In genomic region chr6:132598473-132598872, GRCh38 we compare ENCODE assay signal across 8 cellular contexts. TPM values are rescaled to one million over a fixed set of nuclear protein-coding genes. Genes with fewer than 3 reads are reported as not detected.
DNase-seq lines count a peak whose midpoint lies in the region; ATAC-seq, FAIRE-seq and TF ChIP-seq lines count a peak whose summit lies in the region.

No MANE protein-coding gene starts in this region.

- peak; percentile 32 to 35 for TF ChIP-seq RAD21 in H1 (IDR thresholded peaks at IDR 0.05 in 1 of 2, conservative IDR thresholded peaks at IDR 0.05 in 1 of 2; ENCODE audit: low read depth in 2 of 2, low read length in 2 of 2)

- H3K9me3 ChIP-seq in Karpas-422 (ENCODE audit: low read length) (no peaks in the 10 kb centered on the region), H1 (ENCODE audit: insufficient read depth in 2 of 2, low read depth in 1 of 2, low read length in 1 of 2) (no peaks in the 10 kb centered on the region), prostate gland (no peaks in the 10 kb centered on the region)

- TF ChIP-seq CTCF in H1 (IDR thresholded peaks at IDR 0.05; ENCODE audit: control extremely low read depth in 1 of 3, insufficient read depth in 1 of 3, low read depth in 1 of 3, low read length in 3 of 3) (peak; percentile 21 to 72 (median 49)), coronary artery (IDR thresholded peaks at IDR 0.05) (no peak), prostate gland (IDR thresholded peaks at IDR 0.05) (no peak)

- H3K9ac ChIP-seq in Karpas-422 (ENCODE audit: low read length) (no peak overlapping the region), H1 (replicated peaks in 1 of 4; ENCODE audit: extremely low read depth in 1 of 4, low read depth in 3 of 4, low read length in 3 of 4) (no peak overlapping the region)

- POLR2A ChIA-PET in H1 (lab: Charles Lee; ENCODE audit: partially characterized antibody): no interaction called here

- CTCF ChIA-PET in H1 (lab: Charles Lee; ENCODE audit: partially characterized antibody): interaction anchor here (0.6 to 2.8 kb wide), 29 partner anchors 9 to 1105 kb away, joined by 3 to 15 read pairs (median 4); partner anchors contain the start of gene TAAR1

- DNase-seq in D341Med (ENCODE audit: low spot score) (peak; percentile 38), Karpas-422 (peak; percentile 63), H1 (ENCODE audit: low read depth in 1 of 2, low spot score in 2 of 2) (no peak), coronary artery (ENCODE audit: low spot score) (no peak), prostate gland (ENCODE audit: low spot score) (no peak), GM19240 (ENCODE audit: insufficient read length, low spot score) (no peak), left ventricle myocardium superior (no peak)

- peaks cover 3% of the 10 kb centered on the region; the same call in 1 of the 2 replicates for H3K23me2 ChIP-seq in H1 (ENCODE audit: low read depth, low read length)

- H2BK12ac ChIP-seq in H1 (ENCODE audit: low read depth, low read length): no peak overlapping the region

- no peaks in the 10 kb centered on the region for H3K27me3 ChIP-seq in Karpas-422 (ENCODE audit: low read length)
- no peaks in the 10 kb centered on the region for H3K27me3 ChIP-seq in H1 (replicated peaks in 1 of 4; ENCODE audit: control insufficient read depth in 3 of 4, extremely low read depth in 1 of 4, insufficient read depth in 3 of 4, low read length in 3 of 4)
- no peaks in the 10 kb centered on the region for H3K27me3 ChIP-seq in prostate gland (replicated peaks; ENCODE audit: insufficient read depth)

- no peak overlapping the region for H2AK5ac ChIP-seq in H1 (ENCODE audit: low read depth, low read length)

- no peak overlapping the region for H3K4me2 ChIP-seq in Karpas-422 (ENCODE audit: low read depth, low read length, poor library complexity, severe bottlenecking)
- no peak overlapping the region for H3K4me2 ChIP-seq in H1 (ENCODE audit: insufficient read depth in 1 of 2, low read depth in 2 of 2, low read length in 2 of 2)

- no peak overlapping the region for H2BK5ac ChIP-seq in H1 (ENCODE audit: low read depth, low read length)

- H3K18ac ChIP-seq in H1 (ENCODE audit: extremely low read depth, low read length): no peak overlapping the region

- H3K14ac ChIP-seq in H1 (ENCODE audit: insufficient read length): no peak overlapping the region

- no peak overlapping the region for H3K56ac ChIP-seq in H1 (replicated peaks; ENCODE audit: insufficient read length, low read depth, low read length)

- no peaks in the 10 kb centered on the region for H4K20me1 ChIP-seq in Karpas-422 (ENCODE audit: insufficient read depth, low read depth, low read length)
- H4K20me1 ChIP-seq in H1 (replicated peaks in 1 of 2; ENCODE audit: control insufficient read depth in 1 of 2, insufficient read depth in 2 of 2, low read length in 2 of 2): no peaks in the 10 kb centered on the region

- H3K36me3 ChIP-seq in Karpas-422 (ENCODE audit: insufficient read depth, low read length) (no peaks in the 10 kb centered on the region), H1 (ENCODE audit: control insufficient read depth in 2 of 4, insufficient read depth in 4 of 4, low read length in 3 of 4) (no peaks in the 10 kb centered on the region), prostate gland (no peaks in the 10 kb centered on the region)

- intact Hi-C loops in prostate gland (cut with DNase I): no loop called here
- intact Hi-C loops in left ventricle myocardium superior (cut with micrococcal nuclease): no loop called here

- no peaks in the 10 kb centered on the region for H3K9me2 ChIP-seq in Karpas-422 (replicated peaks; ENCODE audit: insufficient read depth, low read length)

- H3K4me3 ChIP-seq in Karpas-422 (ENCODE audit: low read length) (no peak overlapping the region), H1 (ENCODE audit: extremely low read depth in 1 of 4, insufficient read depth in 2 of 4, low read depth in 3 of 4, low read length in 4 of 4) (no peak overlapping the region), coronary artery (no peak overlapping the region), prostate gland (no peak overlapping the region)

- H3K79me2 ChIP-seq in Karpas-422 (ENCODE audit: low read length) (no peaks in the 10 kb centered on the region), H1 (ENCODE audit: control insufficient read depth in 1 of 2, insufficient read depth in 2 of 2, low read length in 2 of 2) (no peaks in the 10 kb centered on the region)

- H3K27ac ChIP-seq in Karpas-422 (ENCODE audit: low read length) (no peak overlapping the region), H1 (ENCODE audit: low read depth, low read length) (no peak overlapping the region), coronary artery (no peak overlapping the region), prostate gland (no peak overlapping the region)

- no peak overlapping the region for H4K8ac ChIP-seq in H1 (ENCODE audit: extremely low read depth, insufficient read depth, low read length)

- no peak overlapping the region for H4K91ac ChIP-seq in H1 (replicated peaks; ENCODE audit: insufficient read length, low read length)

- ATAC-seq in GM21381 (IDR thresholded peaks at IDR 0.05; ENCODE audit: unreplicated experiment) (peak; percentile 78), left ventricle myocardium superior (no peak)

- H3K79me1 ChIP-seq in H1 (ENCODE audit: low read depth, low read length): no peaks in the 10 kb centered on the region

- no peak overlapping the region for H3K23ac ChIP-seq in H1 (ENCODE audit: insufficient read length)

- no peak overlapping the region for H3K4ac ChIP-seq in H1 (replicated peaks; ENCODE audit: insufficient read length, low read depth, low read length)

- WGBS in H1 (ENCODE audit: extremely low coverage in 1 of 2, insufficient coverage in 1 of 2, insufficient read length in 1 of 2, insufficient replicate concordance in 2 of 2, low coverage in 1 of 2, low lambda C conversion rate in 2 of 2, missing lambda C conversion rate in 1 of 2), 2 experiments: 62% methylated on average over 3 of the region's 3 CpGs; no CpG with 5 or more reads in 1 of the 2 experiments
- WGBS in prostate gland: 51% methylated on average over 3 of the region's 3 CpGs

- H2AFZ ChIP-seq in Karpas-422 (ENCODE audit: low read length) (no peak overlapping the region), H1 (ENCODE audit: low read length) (peak overlapping the region; percentile 95)

- H3K4me1 ChIP-seq in Karpas-422 (ENCODE audit: low read length) (no peaks in the 10 kb centered on the region), H1 (replicated peaks in 1 of 4; ENCODE audit: control insufficient read depth in 3 of 4, insufficient read depth in 4 of 4, low read length in 3 of 4) (no peaks in the 10 kb centered on the region), prostate gland (replicated peaks) (no peaks in the 10 kb centered on the region)

- no peak overlapping the region for H2BK20ac ChIP-seq in H1 (ENCODE audit: low read length)

- FAIRE-seq in H1 (lab: Jason Lieb, UNC): no peak

- TF ChIP-seq POLR2A in H1 (IDR thresholded peaks at IDR 0.05; ENCODE audit: control extremely low read depth in 1 of 2, low read depth in 2 of 2, low read length in 2 of 2) (no peak), prostate gland (IDR thresholded peaks at IDR 0.05) (no peak)

- H4K5ac ChIP-seq in H1 (ENCODE audit: insufficient read length, low read depth, low read length): no peak overlapping the region

- no peak overlapping the region for H2BK15ac ChIP-seq in H1 (ENCODE audit: low read length)

- no peak for TF ChIP-seq EP300 in H1 (IDR thresholded peaks at IDR 0.05; ENCODE audit: borderline replicate concordance in 1 of 2, low read depth in 2 of 2, low read length in 2 of 2)

- no peak overlapping the region for H2BK120ac ChIP-seq in H1 (replicated peaks; ENCODE audit: low read depth, low read length)

RNA-seq across cellular contexts. Expression of gene TAAR5, which starts 8.9 kb away (rescaled TPM):
- total RNA-seq in Karpas-422 (2014; rRNA removed; shearing (Covaris generic); ENCODE audit: low replicate concordance): not detected in 2 replicates
- not detected in 2 replicates for total RNA-seq in H1 (2021; fragmentation: NEBNext Ultra II Directional; extraction: Animal tissue kit (Norgen Biotek cat#: 25700))
- polyA plus RNA-seq in H1 (2011; rRNA removed): not detected in 2 replicates
- not detected for polyA plus RNA-seq in H1 (2011; cell fraction: cytosol; rRNA removed)
- polyA plus RNA-seq in H1 (2011; cell fraction: nucleus; rRNA removed): not detected
- not detected in 4 replicates for polyA plus RNA-seq in H1 (2012, experiment 1 of 2)
- polyA plus RNA-seq in H1 (2012, experiment 2 of 2): not detected
- not detected for polyA plus RNA-seq in H1 (2013, experiment 1 of 2)
- not detected for polyA plus RNA-seq in H1 (2013, experiment 2 of 2)
- not detected in 2 replicates for polyA minus RNA-seq in H1 (2011; rRNA and poly(A)+ RNA removed)
- not detected for polyA minus RNA-seq in H1 (2011; cell fraction: cytosol; rRNA and poly(A)+ RNA removed)
- not detected for polyA minus RNA-seq in H1 (2011; cell fraction: nucleus; rRNA and poly(A)+ RNA removed)
- not detected for total RNA-seq in prostate gland
- total RNA-seq in left ventricle myocardium superior: not detected

RNA-seq across cellular contexts. Expression of gene TAAR2, which starts 25.6 kb away (rescaled TPM):
- total RNA-seq in Karpas-422 (2014; rRNA removed; shearing (Covaris generic); ENCODE audit: low replicate concordance): not detected in 2 replicates
- not detected in 2 replicates for total RNA-seq in H1 (2021; fragmentation: NEBNext Ultra II Directional; extraction: Animal tissue kit (Norgen Biotek cat#: 25700))
- not detected in 2 replicates for polyA plus RNA-seq in H1 (2011; rRNA removed)
- polyA plus RNA-seq in H1 (2011; cell fraction: cytosol; rRNA removed): not detected
- polyA plus RNA-seq in H1 (2011; cell fraction: nucleus; rRNA removed): not detected
- polyA plus RNA-seq in H1 (2012, experiment 1 of 2): not detected in 4 replicates
- not detected for polyA plus RNA-seq in H1 (2012, experiment 2 of 2)
- not detected for polyA plus RNA-seq in H1 (2013, experiment 1 of 2)
- polyA plus RNA-seq in H1 (2013, experiment 2 of 2): not detected
- polyA minus RNA-seq in H1 (2011; rRNA and poly(A)+ RNA removed): not detected in 2 replicates
- not detected for polyA minus RNA-seq in H1 (2011; cell fraction: cytosol; rRNA and poly(A)+ RNA removed)
- not detected for polyA minus RNA-seq in H1 (2011; cell fraction: nucleus; rRNA and poly(A)+ RNA removed)
- total RNA-seq in prostate gland: not detected
- not detected for total RNA-seq in left ventricle myocardium superior

RNA-seq across cellular contexts. Expression of gene TAAR6, which starts 28.4 kb away (rescaled TPM):
- not detected in 2 replicates for total RNA-seq in Karpas-422 (2014; rRNA removed; shearing (Covaris generic); ENCODE audit: low replicate concordance)
- not detected in 2 replicates for total RNA-seq in H1 (2021; fragmentation: NEBNext Ultra II Directional; extraction: Animal tissue kit (Norgen Biotek cat#: 25700))
- polyA plus RNA-seq in H1 (2011; rRNA removed): 0.06 TPM in 2 replicates
- polyA plus RNA-seq in H1 (2011; cell fraction: cytosol; rRNA removed): not detected
- polyA plus RNA-seq in H1 (2011; cell fraction: nucleus; rRNA removed): not detected
- not detected in 4 replicates for polyA plus RNA-seq in H1 (2012, experiment 1 of 2)
- polyA plus RNA-seq in H1 (2012, experiment 2 of 2): not detected
- polyA plus RNA-seq in H1 (2013, experiment 1 of 2): not detected
- polyA plus RNA-seq in H1 (2013, experiment 2 of 2): not detected
- polyA minus RNA-seq in H1 (2011; rRNA and poly(A)+ RNA removed): not detected in 2 replicates
- polyA minus RNA-seq in H1 (2011; cell fraction: cytosol; rRNA and poly(A)+ RNA removed): not detected
- polyA minus RNA-seq in H1 (2011; cell fraction: nucleus; rRNA and poly(A)+ RNA removed): not detected
- total RNA-seq in prostate gland: not detected
- not detected for total RNA-seq in left ventricle myocardium superior

RNA-seq across cellular contexts. Expression of gene TAAR8, which starts 46.0 kb away (rescaled TPM):
- total RNA-seq in Karpas-422 (2014; rRNA removed; shearing (Covaris generic); ENCODE audit: low replicate concordance): not detected in 2 replicates
- not detected in 2 replicates for total RNA-seq in H1 (2021; fragmentation: NEBNext Ultra II Directional; extraction: Animal tissue kit (Norgen Biotek cat#: 25700))
- polyA plus RNA-seq in H1 (2011; rRNA removed): not detected in 2 replicates
- polyA plus RNA-seq in H1 (2011; cell fraction: cytosol; rRNA removed): not detected
- not detected for polyA plus RNA-seq in H1 (2011; cell fraction: nucleus; rRNA removed)
- not detected in 4 replicates for polyA plus RNA-seq in H1 (2012, experiment 1 of 2)
- polyA plus RNA-seq in H1 (2012, experiment 2 of 2): not detected
- not detected for polyA plus RNA-seq in H1 (2013, experiment 1 of 2)
- polyA plus RNA-seq in H1 (2013, experiment 2 of 2): not detected
- polyA minus RNA-seq in H1 (2011; rRNA and poly(A)+ RNA removed): not detected in 2 replicates
- not detected for polyA minus RNA-seq in H1 (2011; cell fraction: cytosol; rRNA and poly(A)+ RNA removed)
- polyA minus RNA-seq in H1 (2011; cell fraction: nucleus; rRNA and poly(A)+ RNA removed): not detected
- total RNA-seq in prostate gland (not detected), left ventricle myocardium superior (not detected)

Comparison
In these comparisons a context has a peak if more than half of its experiments do, and no peak if none do; other contexts are left out.
1. DNase-seq: peak in D341Med (single experiment) and Karpas-422 (single experiment); none in H1 (0 of 2), coronary artery (single experiment), prostate gland (single experiment), GM19240 (single experiment) and left ventricle myocardium superior (single experiment).
2. CTCF ChIP-seq: peak in H1 (3 of 3); none in coronary artery (single experiment) and prostate gland (0 of 4).